Comparison of ENCODE assay signal across 27 cellular contexts in genomic region chr3:72341943-72342342, GRCh38.
DNase-seq lines count a peak whose midpoint lies in the region; ATAC-seq and TF ChIP-seq lines count a peak whose summit lies in the region.
"Had no signal": no experiment of that assay in that cellular context is flagged by ENCODE, and none has a peak within 500 bp of the region (broad histone marks: within the 10 kb centered on the region; RNA-seq: fewer than 3 reads in every experiment).

No MANE protein-coding gene starts in this region.

- in situ Hi-C loops in brain microvascular endothelial cell (cut with HindIII; ENCODE audit: low pct_ligation_motif_present, low sequenced_read_pairs), result no loop called here

- H3K4me1 ChIP-seq in endodermal cell (ENCODE audit: control insufficient read depth, insufficient read depth, low read length), result no peaks in the 10 kb centered on the region
- H3K4me1 ChIP-seq in rectal smooth muscle tissue (ENCODE audit: control insufficient read depth, insufficient read depth, low read length), result peaks cover 3% of the 10 kb centered on the region

- H3K27ac ChIP-seq in endodermal cell (ENCODE audit: low read depth, low read length), result no peak overlapping the region
- H3K27ac ChIP-seq in rectal smooth muscle tissue (ENCODE audit: low read depth, low read length), result no peak overlapping the region
- H3K27ac ChIP-seq in brain microvascular endothelial cell, result no peak overlapping the region
- H3K27ac ChIP-seq: esophagus squamous epithelium, gastrocnemius medialis, HL-60, tibial artery had no signal

- ATAC-seq in activated CD8-positive, alpha-beta T cell treated with anti-CD3 and anti-CD28 coated beads, Interleukin-2, amount 10 ng/mL, durations not matched to agents 7 days and 5 days, result no peak
- ATAC-seq in activated CD8-positive, alpha-beta T cell treated with anti-CD3 and anti-CD28 coated beads for 36 hours, result no peak
- ATAC-seq: activated CD8-positive, alpha-beta memory T cell treated with anti-CD3 and anti-CD28 coated beads, Interleukin-2, amount 10 ng/mL, durations not matched to agents 7 days and 5 days; gastrocnemius medialis; SK-N-SH treated with all-trans-retinoic acid at 6 μM for 48 hours; stimulated activated naive CD8-positive, alpha-beta T cell treated with anti-CD3 and anti-CD28 coated beads, Interleukin-15, amount 100 ng/mL, for 72 hours had no signal

- 67 to 84% methylated on average over 1 to 2 of the region's 2 CpGs for WGBS in endodermal cell (ENCODE audit: insufficient coverage in 1 of 2, insufficient read length in 1 of 2), 2 experiments

- no peaks in the 10 kb centered on the region for H3K36me3 Mint-ChIP-seq in activated CD8-positive, alpha-beta T cell treated with anti-CD3 and anti-CD28 coated beads, Interleukin-2, amount 10 ng/mL, durations not matched to agents 7 days and 5 days (ENCODE audit: low read depth)
- no peaks in the 10 kb centered on the region for H3K36me3 Mint-ChIP-seq in activated CD8-positive, alpha-beta T cell treated with anti-CD3 and anti-CD28 coated beads for 36 hours (ENCODE audit: low read depth)
- no peaks in the 10 kb centered on the region for H3K36me3 Mint-ChIP-seq in endodermal cell (ENCODE audit: low read depth)
- no peaks in the 10 kb centered on the region for H3K36me3 Mint-ChIP-seq in activated T-helper 2 cell treated with anti-CD3 and anti-CD28 coated beads, Interferon-gamma antibody, Interleukin-2, Interleukin-4, amounts not matched to agents 10 μg/mL and 5 μg/mL and 100 μg/mL, durations not matched to agents 14 hours and 24 hours and 36 hours (ENCODE audit: low read depth)
- H3K36me3 Mint-ChIP-seq: activated CD8-positive, alpha-beta memory T cell treated with anti-CD3 and anti-CD28 coated beads, Interleukin-2, amount 10 ng/mL, durations not matched to agents 7 days and 5 days; activated naive CD8-positive, alpha-beta T cell treated with anti-CD3 and anti-CD28 coated beads, Interleukin-2, amount 10 ng/mL, durations not matched to agents 7 days and 5 days; immature natural killer cell had no signal

- H3K4me1 Mint-ChIP-seq in activated CD8-positive, alpha-beta T cell treated with anti-CD3 and anti-CD28 coated beads, Interleukin-2, amount 10 ng/mL, durations not matched to agents 7 days and 5 days (ENCODE audit: low read depth), result peaks cover 46% of the 10 kb centered on the region
- H3K4me1 Mint-ChIP-seq in activated CD8-positive, alpha-beta T cell treated with anti-CD3 and anti-CD28 coated beads for 36 hours (ENCODE audit: low read depth), result peaks cover 49% of the 10 kb centered on the region
- H3K4me1 Mint-ChIP-seq in endodermal cell, result peaks cover 2% of the 10 kb centered on the region
- H3K4me1 Mint-ChIP-seq in activated T-helper 2 cell treated with anti-CD3 and anti-CD28 coated beads, Interferon-gamma antibody, Interleukin-2, Interleukin-4, amounts not matched to agents 10 μg/mL and 5 μg/mL and 100 μg/mL, durations not matched to agents 14 hours and 24 hours and 36 hours (ENCODE audit: low read depth), result peaks cover 53% of the 10 kb centered on the region

- CTCF ChIA-PET in activated CD8-positive, alpha-beta T cell treated with anti-CD3 and anti-CD28 coated beads, Interleukin-2, amount 10 ng/mL, durations not matched to agents 7 days and 5 days (lab: Charles Lee), result interaction anchor here (0.9 to 1.4 kb wide), 2 partner anchors 104 to 478 kb away, joined by 3 to 5 read pairs; no protein-coding TSS in a partner anchor
- CTCF ChIA-PET in activated CD8-positive, alpha-beta T cell treated with anti-CD3 and anti-CD28 coated beads for 36 hours (lab: Charles Lee), result interaction anchor here (1.8 kb wide), 1 partner anchor 466 kb away, joined by 5 read pairs; no protein-coding TSS in a partner anchor

- DNase-seq in activated CD8-positive, alpha-beta T cell treated with anti-CD3 and anti-CD28 coated beads, Interleukin-2, amount 10 ng/mL, durations not matched to agents 7 days and 5 days, result no peak
- DNase-seq in activated CD8-positive, alpha-beta T cell treated with anti-CD3 and anti-CD28 coated beads for 36 hours, result no peak
- peak; percentile 26 for DNase-seq in MV-4-11 (lab: John Stamatoyannopoulos, UW)
- DNase-seq in endodermal cell, result peak; percentile 49
- no peak for DNase-seq in NCI-H2196 treated with DMSO at 0.1 percent for 48 hours (lab: John Stamatoyannopoulos, UW; ENCODE audit: unreplicated experiment)
- DNase-seq in brain microvascular endothelial cell, result no peak
- DNase-seq in activated T-helper 2 cell treated with anti-CD3 and anti-CD28 coated beads, Interferon-gamma antibody, Interleukin-2, Interleukin-4, amounts not matched to agents 10 μg/mL and 5 μg/mL and 100 μg/mL, durations not matched to agents 14 hours and 24 hours and 36 hours (ENCODE audit: low spot score), result no peak
- DNase-seq: activated CD4-positive, alpha-beta T cell treated with anti-CD3 and anti-CD28 coated beads, Interleukin-2, amount 10 ng/mL, durations not matched to agents 24 days and 14 days; activated CD8-positive, alpha-beta memory T cell treated with anti-CD3 and anti-CD28 coated beads, Interleukin-2, amount 10 ng/mL, durations not matched to agents 7 days and 5 days; activated naive CD8-positive, alpha-beta T cell treated with anti-CD3 and anti-CD28 coated beads, Interleukin-2, amount 10 ng/mL, durations not matched to agents 7 days and 5 days; CD4-positive, alpha-beta T cell; central memory CD4-positive, alpha-beta T cell; EL; esophagus squamous epithelium; gastrocnemius medialis; hippocampal formation; immature natural killer cell; NCI-H187 treated with DMSO at 0.1 percent for 48 hours; NCI-H774; nucleus accumbens; stimulated activated naive CD8-positive, alpha-beta T cell treated with anti-CD3 and anti-CD28 coated beads, Interleukin-15, amount 100 ng/mL, for 72 hours; T-helper 2 cell had no signal

- TF ChIP-seq CTCF in activated CD8-positive, alpha-beta T cell treated with anti-CD3 and anti-CD28 coated beads for 36 hours (IDR thresholded peaks at IDR 0.05), result no peak
- TF ChIP-seq CTCF in endodermal cell (conservative IDR thresholded peaks at IDR 0.05) (no peak), brain microvascular endothelial cell (IDR thresholded peaks at IDR 0.05; ENCODE audit: low read depth, low read length, missing control alignments) (no peak)

- no peaks in the 10 kb centered on the region for H3K36me3 ChIP-seq in endodermal cell (ENCODE audit: control insufficient read depth, insufficient read depth, low read length)
- no peaks in the 10 kb centered on the region for H3K36me3 ChIP-seq in rectal smooth muscle tissue (ENCODE audit: control insufficient read depth, insufficient read depth, low read length)
- H3K36me3 ChIP-seq in brain microvascular endothelial cell (replicated peaks), result no peaks in the 10 kb centered on the region
- H3K36me3 ChIP-seq: esophagus squamous epithelium, gastrocnemius medialis, tibial artery had no signal

- no peaks in the 10 kb centered on the region for H3K9me3 Mint-ChIP-seq in activated CD8-positive, alpha-beta T cell treated with anti-CD3 and anti-CD28 coated beads, Interleukin-2, amount 10 ng/mL, durations not matched to agents 7 days and 5 days (ENCODE audit: insufficient read depth)
- no peaks in the 10 kb centered on the region for H3K9me3 Mint-ChIP-seq in activated CD8-positive, alpha-beta T cell treated with anti-CD3 and anti-CD28 coated beads for 36 hours
- H3K9me3 Mint-ChIP-seq in endodermal cell, result no peaks in the 10 kb centered on the region
- H3K9me3 Mint-ChIP-seq in activated T-helper 2 cell treated with anti-CD3 and anti-CD28 coated beads, Interferon-gamma antibody, Interleukin-2, Interleukin-4, amounts not matched to agents 10 μg/mL and 5 μg/mL and 100 μg/mL, durations not matched to agents 14 hours and 24 hours and 36 hours, result no peaks in the 10 kb centered on the region
- H3K9me3 Mint-ChIP-seq: activated CD4-positive, alpha-beta T cell treated with anti-CD3 and anti-CD28 coated beads, Interleukin-2, amount 10 ng/mL, durations not matched to agents 24 days and 14 days; activated naive CD8-positive, alpha-beta T cell treated with anti-CD3 and anti-CD28 coated beads, Interleukin-2, amount 10 ng/mL, durations not matched to agents 7 days and 5 days; CD4-positive, alpha-beta T cell; dendritic cell treated with granulocyte-macrophage colony-stimulating factor and Interleukin-4, amounts not matched to agents 40 ng/mL and 50 ng/mL, for 4 days; immature natural killer cell; stimulated activated naive CD8-positive, alpha-beta T cell treated with anti-CD3 and anti-CD28 coated beads, Interleukin-15, amount 100 ng/mL, for 72 hours had no signal

- H3K9ac ChIP-seq in endodermal cell (ENCODE audit: extremely low read depth, low read length, poor library complexity, severe bottlenecking) (no peak overlapping the region), rectal smooth muscle tissue (ENCODE audit: low read length) (peak overlapping the region; percentile 4)

- H3K27me3 Mint-ChIP-seq in activated CD8-positive, alpha-beta T cell treated with anti-CD3 and anti-CD28 coated beads, Interleukin-2, amount 10 ng/mL, durations not matched to agents 7 days and 5 days (ENCODE audit: low read depth), result no peaks in the 10 kb centered on the region
- no peaks in the 10 kb centered on the region for H3K27me3 Mint-ChIP-seq in activated CD8-positive, alpha-beta T cell treated with anti-CD3 and anti-CD28 coated beads for 36 hours
- no peaks in the 10 kb centered on the region for H3K27me3 Mint-ChIP-seq in endodermal cell (ENCODE audit: insufficient read depth)
- no peaks in the 10 kb centered on the region for H3K27me3 Mint-ChIP-seq in activated T-helper 2 cell treated with anti-CD3 and anti-CD28 coated beads, Interferon-gamma antibody, Interleukin-2, Interleukin-4, amounts not matched to agents 10 μg/mL and 5 μg/mL and 100 μg/mL, durations not matched to agents 14 hours and 24 hours and 36 hours (ENCODE audit: low read depth)
- H3K27me3 Mint-ChIP-seq: activated CD4-positive, alpha-beta T cell treated with anti-CD3 and anti-CD28 coated beads, Interleukin-2, amount 10 ng/mL, durations not matched to agents 24 days and 14 days; activated CD8-positive, alpha-beta memory T cell treated with anti-CD3 and anti-CD28 coated beads, Interleukin-2, amount 10 ng/mL, durations not matched to agents 7 days and 5 days; activated naive CD8-positive, alpha-beta T cell treated with anti-CD3 and anti-CD28 coated beads, Interleukin-2, amount 10 ng/mL, durations not matched to agents 7 days and 5 days; CD4-positive, alpha-beta T cell; stimulated activated naive CD8-positive, alpha-beta T cell treated with anti-CD3 and anti-CD28 coated beads, Interleukin-15, amount 100 ng/mL, for 72 hours had no signal

- H3K27me3 ChIP-seq in endodermal cell (ENCODE audit: control insufficient read depth, insufficient read depth, low read length, poor library complexity, severe bottlenecking) (no peaks in the 10 kb centered on the region), rectal smooth muscle tissue (ENCODE audit: control insufficient read depth, insufficient read depth, low read length) (no peaks in the 10 kb centered on the region), brain microvascular endothelial cell (replicated peaks) (no peaks in the 10 kb centered on the region)
- H3K27me3 ChIP-seq: esophagus squamous epithelium, gastrocnemius medialis, tibial artery had no signal

- H3K4me3 ChIP-seq in endodermal cell (ENCODE audit: low read length), result no peak overlapping the region
- H3K4me3 ChIP-seq in rectal smooth muscle tissue (ENCODE audit: low read length), result no peak overlapping the region
- H3K4me3 ChIP-seq in brain microvascular endothelial cell (ENCODE audit: low read depth, low read length), result no peak overlapping the region
- H3K4me3 ChIP-seq: esophagus squamous epithelium, gastrocnemius medialis, tibial artery had no signal

- no peaks in the 10 kb centered on the region for H3K9me3 ChIP-seq in endodermal cell (ENCODE audit: control insufficient read depth, low read length)
- H3K9me3 ChIP-seq: esophagus squamous epithelium, gastrocnemius medialis, tibial artery had no signal

- H3K4me3 Mint-ChIP-seq in activated CD8-positive, alpha-beta T cell treated with anti-CD3 and anti-CD28 coated beads, Interleukin-2, amount 10 ng/mL, durations not matched to agents 7 days and 5 days, result no peak overlapping the region
- no peak overlapping the region for H3K4me3 Mint-ChIP-seq in activated CD8-positive, alpha-beta T cell treated with anti-CD3 and anti-CD28 coated beads for 36 hours
- no peak overlapping the region for H3K4me3 Mint-ChIP-seq in endodermal cell
- H3K4me3 Mint-ChIP-seq in activated T-helper 2 cell treated with anti-CD3 and anti-CD28 coated beads, Interferon-gamma antibody, Interleukin-2, Interleukin-4, amounts not matched to agents 10 μg/mL and 5 μg/mL and 100 μg/mL, durations not matched to agents 14 hours and 24 hours and 36 hours (ENCODE audit: low read depth), result no peak overlapping the region
- H3K4me3 Mint-ChIP-seq: activated CD4-positive, alpha-beta T cell treated with anti-CD3 and anti-CD28 coated beads, Interleukin-2, amount 10 ng/mL, durations not matched to agents 24 days and 14 days; activated CD8-positive, alpha-beta memory T cell treated with anti-CD3 and anti-CD28 coated beads, Interleukin-2, amount 10 ng/mL, durations not matched to agents 7 days and 5 days; activated naive CD8-positive, alpha-beta T cell treated with anti-CD3 and anti-CD28 coated beads, Interleukin-2, amount 10 ng/mL, durations not matched to agents 7 days and 5 days; CD4-positive, alpha-beta T cell; dendritic cell treated with granulocyte-macrophage colony-stimulating factor and Interleukin-4, amounts not matched to agents 40 ng/mL and 50 ng/mL, for 4 days; immature natural killer cell had no signal

- H3K27ac Mint-ChIP-seq in activated CD8-positive, alpha-beta T cell treated with anti-CD3 and anti-CD28 coated beads, Interleukin-2, amount 10 ng/mL, durations not matched to agents 7 days and 5 days, result peak overlapping the region; percentile 32
- H3K27ac Mint-ChIP-seq in activated CD8-positive, alpha-beta T cell treated with anti-CD3 and anti-CD28 coated beads for 36 hours, result no peak overlapping the region
- no peak overlapping the region for H3K27ac Mint-ChIP-seq in endodermal cell
- no peak overlapping the region for H3K27ac Mint-ChIP-seq in activated T-helper 2 cell treated with anti-CD3 and anti-CD28 coated beads, Interferon-gamma antibody, Interleukin-2, Interleukin-4, amounts not matched to agents 10 μg/mL and 5 μg/mL and 100 μg/mL, durations not matched to agents 14 hours and 24 hours and 36 hours
- H3K27ac Mint-ChIP-seq: activated CD8-positive, alpha-beta memory T cell treated with anti-CD3 and anti-CD28 coated beads, Interleukin-2, amount 10 ng/mL, durations not matched to agents 7 days and 5 days; activated naive CD8-positive, alpha-beta T cell treated with anti-CD3 and anti-CD28 coated beads, Interleukin-2, amount 10 ng/mL, durations not matched to agents 7 days and 5 days; dendritic cell treated with granulocyte-macrophage colony-stimulating factor and Interleukin-4, amounts not matched to agents 40 ng/mL and 50 ng/mL, for 4 days had no signal

- POLR2A ChIA-PET in activated CD8-positive, alpha-beta T cell treated with anti-CD3 and anti-CD28 coated beads, Interleukin-2, amount 10 ng/mL, durations not matched to agents 7 days and 5 days (lab: Charles Lee), result no interaction called here
- POLR2A ChIA-PET in activated CD8-positive, alpha-beta T cell treated with anti-CD3 and anti-CD28 coated beads for 36 hours (lab: Charles Lee), result no interaction called here

- intact Hi-C loops in activated CD8-positive, alpha-beta T cell treated with anti-CD3 and anti-CD28 coated beads for 36 hours (cut with micrococcal nuclease), result no loop called here
- intact Hi-C loops in activated T-helper 2 cell treated with anti-CD3 and anti-CD28 coated beads, Interferon-gamma antibody, Interleukin-2, Interleukin-4, amounts not matched to agents 10 μg/mL and 5 μg/mL and 100 μg/mL, durations not matched to agents 14 hours and 24 hours and 36 hours (cut with micrococcal nuclease), result loop anchor here (5.0 to 10.0 kb wide), 2 partner anchors 357 to 480 kb away; no protein-coding TSS in a partner anchor

Comparison
In these comparisons a context has a peak if more than half of its experiments do, and no peak if none do; other contexts are left out.
1. DNase-seq: peak in MV-4-11 (single experiment) and endodermal cell (single experiment); none in activated CD8-positive, alpha-beta T cell treated with anti-CD3 and anti-CD28 coated beads, Interleukin-2, amount 10 ng/mL, durations not matched to agents 7 days and 5 days (single experiment), activated CD8-positive, alpha-beta T cell treated with anti-CD3 and anti-CD28 coated beads for 36 hours (single experiment), NCI-H2196 treated with DMSO at 0.1 percent for 48 hours (single experiment), brain microvascular endothelial cell (single experiment) and activated T-helper 2 cell treated with anti-CD3 and anti-CD28 coated beads, Interferon-gamma antibody, Interleukin-2, Interleukin-4, amounts not matched to agents 10 μg/mL and 5 μg/mL and 100 μg/mL, durations not matched to agents 14 hours and 24 hours and 36 hours (single experiment).